In genomic region chr20:38057351-38057972, GRCh38 we compare ENCODE assay signal across 8 cellular contexts. TPM values are rescaled to one million over a fixed set of nuclear protein-coding genes. Genes with fewer than 3 reads are reported as not detected.
DNase-seq lines count a peak whose midpoint lies in the region; ATAC-seq and TF ChIP-seq lines count a peak whose summit lies in the region.

No MANE protein-coding gene starts in this region.

- intact Hi-C loops in testis (cut with DNase I; ENCODE audit: low total_unique reads), result no loop called here

- H3K79me2 ChIP-seq in ACC112 (ENCODE audit: control insufficient read depth, insufficient read depth, low read length, unreplicated experiment), result peaks cover 29% of the 10 kb centered on the region

- TF ChIP-seq CTCF in LNCaP clone FGC (IDR thresholded peaks at IDR 0.05; ENCODE audit: control insufficient read depth, extremely low read depth, insufficient read depth), result peak; percentile 86
- TF ChIP-seq CTCF in RWPE2 (IDR thresholded peaks at IDR 0.05; ENCODE audit: poor library complexity, severe bottlenecking), result peak; percentile 100
- TF ChIP-seq CTCF in foreskin fibroblast (IDR thresholded peaks at IDR 0.05; ENCODE audit: low read depth, low read length), result peak; percentile 75
- peak; percentile 65 to 89 (median 72) for TF ChIP-seq CTCF in testis (IDR thresholded peaks at IDR 0.05)

- TF ChIP-seq POLR2A in testis (IDR thresholded peaks at IDR 0.05), result no peak

- ATAC-seq in GM18909 (IDR thresholded peaks at IDR 0.05; ENCODE audit: poor library complexity, unreplicated experiment), result peak; percentile 63
- ATAC-seq in RWPE2 (ENCODE audit: low read depth), result peak; percentile 90
- ATAC-seq in activated T-helper 17 cell treated with anti-CD3 and anti-CD28 coated beads, Interleukin-2, amount 50 U/mL, for 72 hours (replicated peaks), result peak; percentile 85

- no peak overlapping the region for H2AFZ ChIP-seq in ACC112 (ENCODE audit: low read length, unreplicated experiment)

- H3K4me3 ChIP-seq in ACC112 (ENCODE audit: low read depth, low read length) (no peak overlapping the region), LNCaP clone FGC (ENCODE audit: low read depth, low read length) (no peak overlapping the region), RWPE2 (ENCODE audit: severe bottlenecking) (no peak overlapping the region), foreskin fibroblast (ENCODE audit: low read depth in 1 of 2, low read length in 2 of 2) (no peak overlapping the region), testis (no peak overlapping the region)

- H3K9me3 ChIP-seq in RWPE2 (ENCODE audit: severe bottlenecking) (no peaks in the 10 kb centered on the region), testis (no peaks in the 10 kb centered on the region)

- peak overlapping the region; percentile 56 for H3K27ac Mint-ChIP-seq in activated T-helper 17 cell treated with anti-CD3 and anti-CD28 coated beads, Interleukin-2, amount 50 U/mL, for 72 hours

- peak overlapping the region; percentile 8; the same call in 1 of the 2 replicates for H3K27ac ChIP-seq in ACC112 (ENCODE audit: low read depth, low read length)
- H3K27ac ChIP-seq in RWPE2 (ENCODE audit: poor library complexity, severe bottlenecking), result peak overlapping the region; percentile 2
- H3K27ac ChIP-seq in testis, result no peak overlapping the region

- no peaks in the 10 kb centered on the region for H3K9me3 Mint-ChIP-seq in activated T-helper 17 cell treated with anti-CD3 and anti-CD28 coated beads, Interleukin-2, amount 50 U/mL, for 72 hours

- H3K4me1 ChIP-seq in ACC112 (ENCODE audit: control insufficient read depth, insufficient read depth, low read length, unreplicated experiment) (peaks cover 24% of the 10 kb centered on the region), RWPE2 (ENCODE audit: insufficient read depth, poor library complexity, severe bottlenecking) (peaks cover 22% of the 10 kb centered on the region), testis (peaks cover 5% of the 10 kb centered on the region)

- WGBS in testis, 2 donors, result 39 to 51% methylated on average over 7 of the region's 7 CpGs

- H3K4me1 Mint-ChIP-seq in activated T-helper 17 cell treated with anti-CD3 and anti-CD28 coated beads, Interleukin-2, amount 50 U/mL, for 72 hours, result peaks cover 22% of the 10 kb centered on the region

- peak overlapping the region; percentile 34 for H3K4me3 Mint-ChIP-seq in activated T-helper 17 cell treated with anti-CD3 and anti-CD28 coated beads, Interleukin-2, amount 50 U/mL, for 72 hours

- H3K36me3 Mint-ChIP-seq in activated T-helper 17 cell treated with anti-CD3 and anti-CD28 coated beads, Interleukin-2, amount 50 U/mL, for 72 hours (ENCODE audit: low read depth), result peaks cover 55% of the 10 kb centered on the region

- no peaks in the 10 kb centered on the region for H3K27me3 Mint-ChIP-seq in activated T-helper 17 cell treated with anti-CD3 and anti-CD28 coated beads, Interleukin-2, amount 50 U/mL, for 72 hours

- DNase-seq in LNCaP clone FGC (ENCODE audit: low read depth) (no peak), RWPE2 (ENCODE audit: low spot score) (peak; percentile 96), foreskin fibroblast (peak; percentile 54 to 88), nucleus accumbens (lab: John Stamatoyannopoulos, UW) (peak in 51 of 56 donors; percentile 4 to 88 (median 46)), testis (peak; percentile 94)

- H3K36me3 ChIP-seq in ACC112 (ENCODE audit: insufficient read depth, low read length), result peaks cover 21% of the 10 kb centered on the region
- H3K36me3 ChIP-seq in RWPE2 (ENCODE audit: low read depth), result peaks cover 81% of the 10 kb centered on the region
- no peaks in the 10 kb centered on the region for H3K36me3 ChIP-seq in testis (ENCODE audit: low read depth, missing control alignments)

- no peaks in the 10 kb centered on the region for H3K27me3 ChIP-seq in ACC112 (ENCODE audit: insufficient read depth, low read length)
- no peaks in the 10 kb centered on the region for H3K27me3 ChIP-seq in RWPE2 (ENCODE audit: insufficient read depth, poor library complexity, severe bottlenecking)
- no peaks in the 10 kb centered on the region for H3K27me3 ChIP-seq in testis

RNA-seq across cellular contexts. Expression of gene RPRD1B, which starts 23.9 kb away (rescaled TPM):
- total RNA-seq in activated T-helper 17 cell treated with anti-CD3 and anti-CD28 coated beads, Interleukin-2, amount 50 U/mL, for 72 hours, result 10 to 100 TPM; 37.9 to 46.0 TPM
- total RNA-seq in testis, result 10 to 100 TPM; 41.9 to 50.5 TPM
- 30.4 TPM for polyA plus RNA-seq in testis (ENCODE audit: insufficient read depth, low read depth, low replicate concordance)

RNA-seq across cellular contexts. Expression of gene TTI1, which starts 24.2 kb away (rescaled TPM):
- 10 to 100 TPM; 33.0 to 40.5 TPM for total RNA-seq in activated T-helper 17 cell treated with anti-CD3 and anti-CD28 coated beads, Interleukin-2, amount 50 U/mL, for 72 hours
- total RNA-seq in testis, result 10 to 100 TPM; 26.0 to 30.5 TPM
- polyA plus RNA-seq in testis (ENCODE audit: insufficient read depth, low read depth, low replicate concordance), result 24.1 TPM

Comparison
In these comparisons a context has a peak if more than half of its experiments do, and no peak if none do; other contexts are left out.
1. H3K27ac ChIP-seq: peak in ACC112 (single experiment) and RWPE2 (single experiment); none in testis (0 of 2).
2. Peak in every context shown above with its lines, with median percentiles within 50 percentile points of each other: ATAC-seq and CTCF ChIP-seq.